In genomic region chr6:7147051-7147671, GRCh38 we compare ENCODE assay signal across 8 cellular contexts. TPM values are rescaled to one million over a fixed set of nuclear protein-coding genes. Genes with fewer than 3 reads are reported as not detected.
DNase-seq lines count a peak whose midpoint lies in the region; ATAC-seq and TF ChIP-seq lines count a peak whose summit lies in the region.

No MANE protein-coding gene starts in this region.

- DNase-seq in activated naive CD4-positive, alpha-beta T cell (lab: John Stamatoyannopoulos, UW) = no peak
- DNase-seq in type B pancreatic cell (ENCODE audit: extremely low spot score, unreplicated experiment) (no peak), Karpas-422 (no peak)

- H3K36me3 ChIP-seq in liver (ENCODE audit: control insufficient read depth in 4 of 4, insufficient read depth in 3 of 4, low read depth in 1 of 4, low read length in 3 of 4) (no peaks in the 10 kb centered on the region), Karpas-422 (ENCODE audit: insufficient read depth, low read length) (no peaks in the 10 kb centered on the region)

- H3K4me1 ChIP-seq in liver (ENCODE audit: control insufficient read depth in 4 of 4, insufficient read depth in 4 of 4, low read length in 3 of 4) (peaks cover 13 to 79% (median 70%) of the 10 kb centered on the region in 4 donors), Karpas-422 (ENCODE audit: low read length) (peaks cover 12% of the 10 kb centered on the region)

- H3K9me3 Mint-ChIP-seq in activated naive CD4-positive, alpha-beta T cell treated with anti-CD3 and anti-CD28 coated beads, Interleukin-2, amount 50 U/mL, for 24 hours = no peaks in the 10 kb centered on the region
- H3K9me3 Mint-ChIP-seq in activated T-helper 17 cell treated with anti-CD3 and anti-CD28 coated beads, Interleukin-2, amount 50 U/mL, for 72 hours = no peaks in the 10 kb centered on the region
- H3K9me3 Mint-ChIP-seq in type B pancreatic cell = no peaks in the 10 kb centered on the region

- H3K9ac ChIP-seq in liver (ENCODE audit: low read depth in 1 of 2, low read length in 2 of 2) (no peak overlapping the region), Karpas-422 (ENCODE audit: low read length) (no peak overlapping the region)

- no peak for TF ChIP-seq RAD21 in liver (IDR thresholded peaks at IDR 0.05)

- no peak overlapping the region for H2AFZ ChIP-seq in Karpas-422 (ENCODE audit: low read length)

- H3K27ac ChIP-seq in liver (ENCODE audit: low read depth in 1 of 2, low read length in 2 of 2) = peak overlapping the region; percentile 45 to 65
- no peak overlapping the region for H3K27ac ChIP-seq in Karpas-422 (ENCODE audit: low read length)

- no peak overlapping the region for H3K4me2 ChIP-seq in Karpas-422 (ENCODE audit: low read depth, low read length, poor library complexity, severe bottlenecking)

- H3K9me3 ChIP-seq in liver (ENCODE audit: control insufficient read depth in 4 of 4, low read length in 3 of 4) (no peaks in the 10 kb centered on the region), Karpas-422 (ENCODE audit: low read length) (no peaks in the 10 kb centered on the region)

- H3K4me1 Mint-ChIP-seq in activated naive CD4-positive, alpha-beta T cell treated with anti-CD3 and anti-CD28 coated beads, Interleukin-2, amount 50 U/mL, for 24 hours = peaks cover 90% of the 10 kb centered on the region
- peaks cover 46% of the 10 kb centered on the region for H3K4me1 Mint-ChIP-seq in activated T-helper 17 cell treated with anti-CD3 and anti-CD28 coated beads, Interleukin-2, amount 50 U/mL, for 72 hours
- peaks cover 72% of the 10 kb centered on the region for H3K4me1 Mint-ChIP-seq in type B pancreatic cell (ENCODE audit: unreplicated experiment)

- peaks cover 65% of the 10 kb centered on the region for H4K20me1 ChIP-seq in Karpas-422 (ENCODE audit: insufficient read depth, low read depth, low read length)

- peak overlapping the region; percentile 75 for H3K4me3 Mint-ChIP-seq in activated naive CD4-positive, alpha-beta T cell treated with anti-CD3 and anti-CD28 coated beads, Interleukin-2, amount 50 U/mL, for 24 hours
- H3K4me3 Mint-ChIP-seq in activated T-helper 17 cell treated with anti-CD3 and anti-CD28 coated beads, Interleukin-2, amount 50 U/mL, for 72 hours = peak overlapping the region; percentile 57
- peak overlapping the region; percentile 86 for H3K4me3 Mint-ChIP-seq in type B pancreatic cell

- no peaks in the 10 kb centered on the region for H3K27me3 Mint-ChIP-seq in activated naive CD4-positive, alpha-beta T cell treated with anti-CD3 and anti-CD28 coated beads, Interleukin-2, amount 50 U/mL, for 24 hours
- no peaks in the 10 kb centered on the region for H3K27me3 Mint-ChIP-seq in activated T-helper 17 cell treated with anti-CD3 and anti-CD28 coated beads, Interleukin-2, amount 50 U/mL, for 72 hours
- no peaks in the 10 kb centered on the region for H3K27me3 Mint-ChIP-seq in type B pancreatic cell

- 67% methylated on average over 7 of the region's 7 CpGs for WGBS in liver

- TF ChIP-seq CTCF in liver (IDR thresholded peaks at IDR 0.05; ENCODE audit: low read depth, low read length, missing input control) (no peak), type B pancreatic cell (conservative IDR thresholded peaks at IDR 0.05) (no peak)

- H3K4me3 ChIP-seq in liver (ENCODE audit: low read depth in 1 of 3, low read length in 3 of 3) (no peak overlapping the region), Karpas-422 (ENCODE audit: low read length) (no peak overlapping the region)

- no peaks in the 10 kb centered on the region for H3K79me2 ChIP-seq in Karpas-422 (ENCODE audit: low read length)

- no peaks in the 10 kb centered on the region for H3K9me2 ChIP-seq in Karpas-422 (replicated peaks; ENCODE audit: insufficient read depth, low read length)

- H3K36me3 Mint-ChIP-seq in activated naive CD4-positive, alpha-beta T cell treated with anti-CD3 and anti-CD28 coated beads, Interleukin-2, amount 50 U/mL, for 24 hours = peaks cover 2% of the 10 kb centered on the region
- no peaks in the 10 kb centered on the region for H3K36me3 Mint-ChIP-seq in activated T-helper 17 cell treated with anti-CD3 and anti-CD28 coated beads, Interleukin-2, amount 50 U/mL, for 72 hours (ENCODE audit: low read depth)
- H3K36me3 Mint-ChIP-seq in type B pancreatic cell = peaks cover 7% of the 10 kb centered on the region

- no peaks in the 10 kb centered on the region for H3K27me3 ChIP-seq in liver (ENCODE audit: control insufficient read depth in 4 of 4, insufficient read depth in 4 of 4, low read length in 3 of 4)
- no peaks in the 10 kb centered on the region for H3K27me3 ChIP-seq in Karpas-422 (ENCODE audit: low read length)

- no peak for ATAC-seq in activated T-helper 17 cell treated with anti-CD3 and anti-CD28 coated beads, Interleukin-2, amount 50 U/mL, for 72 hours (replicated peaks)
- no peak for ATAC-seq in GM18870 (IDR thresholded peaks at IDR 0.05; ENCODE audit: unreplicated experiment)
- no peak for ATAC-seq in GM21528 (IDR thresholded peaks at IDR 0.05; ENCODE audit: low FRiP score, unreplicated experiment)

- peak overlapping the region; percentile 86 for H3K27ac Mint-ChIP-seq in activated naive CD4-positive, alpha-beta T cell treated with anti-CD3 and anti-CD28 coated beads, Interleukin-2, amount 50 U/mL, for 24 hours
- H3K27ac Mint-ChIP-seq in activated T-helper 17 cell treated with anti-CD3 and anti-CD28 coated beads, Interleukin-2, amount 50 U/mL, for 72 hours = peak overlapping the region; percentile 56
- H3K27ac Mint-ChIP-seq in type B pancreatic cell = peak overlapping the region; percentile 98

TF ChIP-seq in liver, 16 proteins besides CTCF, POLR2A, EP300 and RAD21:
- TF ChIP-seq RXRA (IDR thresholded peaks at IDR 0.05) (no peak), FOXA1 (IDR thresholded peaks at IDR 0.05) (no peak), HNF4A (conservative IDR thresholded peaks at IDR 0.05) (no peak), FOXA2 (IDR thresholded peaks at IDR 0.05) (no peak), ATF3 (IDR thresholded peaks at IDR 0.05) (no peak), JUND (IDR thresholded peaks at IDR 0.05) (no peak), EGR1 (IDR thresholded peaks at IDR 0.05; ENCODE audit: low read depth in 2 of 2) (no peak), TAF1 (conservative IDR thresholded peaks at IDR 0.05) (no peak), MAX (IDR thresholded peaks at IDR 0.05) (no peak), GABPA (IDR thresholded peaks at IDR 0.05 in 1 of 2, conservative IDR thresholded peaks at IDR 0.05 in 1 of 2) (no peak), YY1 (IDR thresholded peaks at IDR 0.05) (no peak), SP1 (IDR thresholded peaks at IDR 0.05) (no peak), HNF4G (IDR thresholded peaks at IDR 0.05) (no peak), NR2F2 (IDR thresholded peaks at IDR 0.05) (no peak)
- TF ChIP-seq, protein P1, sequence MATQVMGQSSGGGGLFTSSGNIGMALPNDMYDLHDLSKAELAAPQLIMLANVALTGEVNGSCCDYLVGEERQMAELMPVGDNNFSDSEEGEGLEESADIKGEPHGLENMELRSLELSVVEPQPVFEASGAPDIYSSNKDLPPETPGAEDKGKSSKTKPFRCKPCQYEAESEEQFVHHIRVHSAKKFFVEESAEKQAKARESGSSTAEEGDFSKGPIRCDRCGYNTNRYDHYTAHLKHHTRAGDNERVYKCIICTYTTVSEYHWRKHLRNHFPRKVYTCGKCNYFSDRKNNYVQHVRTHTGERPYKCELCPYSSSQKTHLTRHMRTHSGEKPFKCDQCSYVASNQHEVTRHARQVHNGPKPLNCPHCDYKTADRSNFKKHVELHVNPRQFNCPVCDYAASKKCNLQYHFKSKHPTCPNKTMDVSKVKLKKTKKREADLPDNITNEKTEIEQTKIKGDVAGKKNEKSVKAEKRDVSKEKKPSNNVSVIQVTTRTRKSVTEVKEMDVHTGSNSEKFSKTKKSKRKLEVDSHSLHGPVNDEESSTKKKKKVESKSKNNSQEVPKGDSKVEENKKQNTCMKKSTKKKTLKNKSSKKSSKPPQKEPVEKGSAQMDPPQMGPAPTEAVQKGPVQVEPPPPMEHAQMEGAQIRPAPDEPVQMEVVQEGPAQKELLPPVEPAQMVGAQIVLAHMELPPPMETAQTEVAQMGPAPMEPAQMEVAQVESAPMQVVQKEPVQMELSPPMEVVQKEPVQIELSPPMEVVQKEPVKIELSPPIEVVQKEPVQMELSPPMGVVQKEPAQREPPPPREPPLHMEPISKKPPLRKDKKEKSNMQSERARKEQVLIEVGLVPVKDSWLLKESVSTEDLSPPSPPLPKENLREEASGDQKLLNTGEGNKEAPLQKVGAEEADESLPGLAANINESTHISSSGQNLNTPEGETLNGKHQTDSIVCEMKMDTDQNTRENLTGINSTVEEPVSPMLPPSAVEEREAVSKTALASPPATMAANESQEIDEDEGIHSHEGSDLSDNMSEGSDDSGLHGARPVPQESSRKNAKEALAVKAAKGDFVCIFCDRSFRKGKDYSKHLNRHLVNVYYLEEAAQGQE (IDR thresholded peaks at IDR 0.05) = no peak
- TF ChIP-seq, protein P2, sequence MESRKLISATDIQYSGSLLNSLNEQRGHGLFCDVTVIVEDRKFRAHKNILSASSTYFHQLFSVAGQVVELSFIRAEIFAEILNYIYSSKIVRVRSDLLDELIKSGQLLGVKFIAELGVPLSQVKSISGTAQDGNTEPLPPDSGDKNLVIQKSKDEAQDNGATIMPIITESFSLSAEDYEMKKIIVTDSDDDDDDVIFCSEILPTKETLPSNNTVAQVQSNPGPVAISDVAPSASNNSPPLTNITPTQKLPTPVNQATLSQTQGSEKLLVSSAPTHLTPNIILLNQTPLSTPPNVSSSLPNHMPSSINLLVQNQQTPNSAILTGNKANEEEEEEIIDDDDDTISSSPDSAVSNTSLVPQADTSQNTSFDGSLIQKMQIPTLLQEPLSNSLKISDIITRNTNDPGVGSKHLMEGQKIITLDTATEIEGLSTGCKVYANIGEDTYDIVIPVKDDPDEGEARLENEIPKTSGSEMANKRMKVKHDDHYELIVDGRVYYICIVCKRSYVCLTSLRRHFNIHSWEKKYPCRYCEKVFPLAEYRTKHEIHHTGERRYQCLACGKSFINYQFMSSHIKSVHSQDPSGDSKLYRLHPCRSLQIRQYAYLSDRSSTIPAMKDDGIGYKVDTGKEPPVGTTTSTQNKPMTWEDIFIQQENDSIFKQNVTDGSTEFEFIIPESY (IDR thresholded peaks at IDR 0.05) = no peak

RNA-seq across cellular contexts. Expression of gene RREB1, which starts 39.4 kb away (rescaled TPM):
- total RNA-seq in activated T-helper 17 cell treated with anti-CD3 and anti-CD28 coated beads, Interleukin-2, amount 50 U/mL, for 72 hours = 10 to 100 TPM; 14.8 to 21.9 TPM
- total RNA-seq in liver (10 to 100 TPM; 22.8 to 28.9 TPM), type B pancreatic cell (ENCODE audit: low replicate concordance) (43.9 and 67.0 TPM in 2 replicates)
- polyA plus RNA-seq in liver = 10 to 100 TPM; 10.1 to 11.8 TPM
- 3.2 and 5.0 TPM in 2 replicates for total RNA-seq in Karpas-422 (2014; rRNA removed; shearing (Covaris generic); ENCODE audit: low replicate concordance)
